ENCODE assay signal across 26 cellular contexts in the genomic region with DNA sequence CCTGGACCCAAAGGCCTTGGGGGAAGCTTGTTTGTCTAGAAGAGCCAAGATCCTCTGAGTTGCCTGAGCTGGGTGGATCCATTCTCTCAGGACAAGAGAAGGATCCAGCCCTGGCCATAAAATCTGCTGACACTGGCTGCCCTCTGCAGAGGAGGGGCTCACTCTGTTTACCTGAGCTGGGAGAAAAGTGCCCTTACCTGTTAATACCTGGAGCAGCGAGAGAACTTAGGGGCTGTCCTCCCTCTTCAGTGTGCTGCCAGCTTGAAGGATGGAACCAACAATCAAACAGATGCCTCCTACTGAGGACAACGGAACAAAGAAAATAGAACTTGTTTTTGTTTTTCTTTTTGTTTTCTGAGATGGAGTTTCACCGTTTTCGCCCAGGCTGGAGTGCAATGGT. TPM values are rescaled to one million over a fixed set of nuclear protein-coding genes. Genes with fewer than 3 reads are reported as not detected.
A peak's percentile ranks its signal among the peaks of the same experiment; 100 is the strongest.
DNase-seq lines count a peak whose midpoint lies in the region; ATAC-seq and TF ChIP-seq lines count a peak whose summit lies in the region.
"Had no signal": no experiment of that assay in that cellular context is flagged by ENCODE, and none has a peak within 500 bp of the region (broad histone marks: within the 10 kb centered on the region; RNA-seq: fewer than 3 reads in every experiment).

No MANE protein-coding gene starts in this region.

- H3K9me3 Mint-ChIP-seq in activated naive CD4-positive, alpha-beta T cell treated with anti-CD3 and anti-CD28 coated beads, Interleukin-2, amount 50 U/mL, for 24 hours: no peaks in the 10 kb centered on the region
- no peaks in the 10 kb centered on the region for H3K9me3 Mint-ChIP-seq in activated naive CD4-positive, alpha-beta T cell treated with anti-CD3 and anti-CD28 coated beads for 36 hours
- H3K9me3 Mint-ChIP-seq: CD4-positive, alpha-beta memory T cell; GM23338 had no signal

- no peak overlapping the region for H3K4me3 Mint-ChIP-seq in activated naive CD4-positive, alpha-beta T cell treated with anti-CD3 and anti-CD28 coated beads, Interleukin-2, amount 50 U/mL, for 24 hours
- no peak overlapping the region for H3K4me3 Mint-ChIP-seq in activated naive CD4-positive, alpha-beta T cell treated with anti-CD3 and anti-CD28 coated beads for 36 hours
- H3K4me3 Mint-ChIP-seq: CD4-positive, alpha-beta memory T cell; GM23338 had no signal

- H3K4ac ChIP-seq in mesenchymal stem cell (ENCODE audit: low read depth in 1 of 2, low read length in 2 of 2): no peak overlapping the region

- WGBS in mesenchymal stem cell: 94% methylated on average over 4 of the region's 4 CpGs
- WGBS in thyroid gland, 2 donors: 32 to 36% methylated on average over 4 of the region's 4 CpGs

- no peak overlapping the region for H3K18ac ChIP-seq in mesenchymal stem cell (ENCODE audit: low read depth in 1 of 2, low read length in 2 of 2)

- H3K27me3 Mint-ChIP-seq in activated naive CD4-positive, alpha-beta T cell treated with anti-CD3 and anti-CD28 coated beads, Interleukin-2, amount 50 U/mL, for 24 hours: peaks cover 41% of the 10 kb centered on the region
- peaks cover 25% of the 10 kb centered on the region for H3K27me3 Mint-ChIP-seq in activated naive CD4-positive, alpha-beta T cell treated with anti-CD3 and anti-CD28 coated beads for 36 hours (ENCODE audit: low read depth)

- no peak overlapping the region for H3K9ac ChIP-seq in mesenchymal stem cell (ENCODE audit: low read length)
- H3K9ac ChIP-seq: BLaER1 had no signal

- H3K9me3 ChIP-seq in ascending aorta (peaks cover 0 to 8% of the 10 kb centered on the region in 2 donors), mesenchymal stem cell (ENCODE audit: control insufficient read depth, low read length) (peaks cover 9% of the 10 kb centered on the region), thyroid gland (no peaks in the 10 kb centered on the region)
- H3K9me3 ChIP-seq: BLaER1, Peyer's patch had no signal

- H3K4me1 Mint-ChIP-seq in activated naive CD4-positive, alpha-beta T cell treated with anti-CD3 and anti-CD28 coated beads, Interleukin-2, amount 50 U/mL, for 24 hours: peaks cover 5% of the 10 kb centered on the region
- peaks cover 22% of the 10 kb centered on the region for H3K4me1 Mint-ChIP-seq in activated naive CD4-positive, alpha-beta T cell treated with anti-CD3 and anti-CD28 coated beads for 36 hours (ENCODE audit: low read depth)

- no peak overlapping the region for H4K8ac ChIP-seq in mesenchymal stem cell (ENCODE audit: low read length)

- H2BK15ac ChIP-seq in mesenchymal stem cell (ENCODE audit: low read depth, poor library complexity, severe bottlenecking): no peak overlapping the region

- no peak overlapping the region for H4K91ac ChIP-seq in mesenchymal stem cell (ENCODE audit: low read length)

- H3K27ac ChIP-seq in ascending aorta (peak overlapping the region; percentile 85 to 87), mesenchymal stem cell (ENCODE audit: low read length, poor library complexity, severe bottlenecking) (no peak overlapping the region), thyroid gland (peak overlapping the region; percentile 81 to 87 (median 84))
- H3K27ac ChIP-seq: 22Rv1, BLaER1, Peyer's patch had no signal

- no peaks in the 10 kb centered on the region for H3K27me3 ChIP-seq in ascending aorta
- H3K27me3 ChIP-seq in mesenchymal stem cell (ENCODE audit: control insufficient read depth in 1 of 2, insufficient read depth in 1 of 2, low read length in 2 of 2): no peaks in the 10 kb centered on the region
- H3K27me3 ChIP-seq in thyroid gland: no peaks in the 10 kb centered on the region
- H3K27me3 ChIP-seq: BLaER1, Peyer's patch had no signal

- H3K4me1 ChIP-seq in ascending aorta (peaks cover 9 to 40% of the 10 kb centered on the region in 2 donors), mesenchymal stem cell (ENCODE audit: control insufficient read depth, insufficient read depth, low read depth, low read length) (peaks cover 22% of the 10 kb centered on the region), thyroid gland (peaks cover 41 to 60% of the 10 kb centered on the region in 2 donors)
- H3K4me1 ChIP-seq: BLaER1, Peyer's patch had no signal

- peak overlapping the region; percentile 43 for H3K27ac Mint-ChIP-seq in activated naive CD4-positive, alpha-beta T cell treated with anti-CD3 and anti-CD28 coated beads, Interleukin-2, amount 50 U/mL, for 24 hours
- no peak overlapping the region for H3K27ac Mint-ChIP-seq in activated naive CD4-positive, alpha-beta T cell treated with anti-CD3 and anti-CD28 coated beads for 36 hours
- H3K27ac Mint-ChIP-seq: CD4-positive, alpha-beta memory T cell; GM23338 had no signal

- no peak for DNase-seq in activated naive CD4-positive, alpha-beta T cell treated with anti-CD3 and anti-CD28 coated beads for 36 hours
- DNase-seq in ascending aorta (ENCODE audit: low spot score in 2 of 2) (no peak), mesenchymal stem cell (no peak), thyroid gland (peak; percentile 52 to 56)
- no peak for DNase-seq in activated T-cell treated with anti-CD3 and anti-CD28 coated beads, Interleukin-2, amount 50 U/mL, for 48 hours
- DNase-seq in activated CD8-positive, alpha-beta memory T cell treated with anti-CD3 and anti-CD28 coated beads for 24 hours: no peak
- DNase-seq: ACHN; CD4-positive, alpha-beta memory T cell; HCEC 1CT; Kasumi-1; NCI-H1092; NCI-H1436; NCI-H187 treated with DMSO at 0.1 percent for 48 hours; NCI-H2227 treated with DMSO at 0.1 percent for 48 hours; NCI-H524; NCI-H774; NK-92 treated with Interleukin-12 subunit alpha and Interleukin-12 subunit beta, amount 100 ng/mL, for 24 hours; Right ventricle myocardium superior had no signal

- H2BK120ac ChIP-seq in mesenchymal stem cell (ENCODE audit: low read depth, low read length): no peak overlapping the region

- H2AK5ac ChIP-seq in mesenchymal stem cell (ENCODE audit: low read length, severe bottlenecking): peak overlapping the region; percentile 90

- no peak overlapping the region for H2BK5ac ChIP-seq in mesenchymal stem cell (ENCODE audit: low read depth, low read length, poor library complexity, severe bottlenecking)

- TF ChIP-seq POLR2A in thyroid gland (IDR thresholded peaks at IDR 0.05): peak in 1 of 2 donors; percentile 35

- CTCF ChIA-PET in activated naive CD4-positive, alpha-beta T cell treated with anti-CD3 and anti-CD28 coated beads for 36 hours (lab: Charles Lee): interaction anchor here (0.7 to 3.8 kb wide), 8 partner anchors 10 to 550 kb away, joined by 3 to 20 read pairs (median 4); no protein-coding TSS in a partner anchor

- no peak overlapping the region for H2BK12ac ChIP-seq in mesenchymal stem cell (ENCODE audit: low read length in 2 of 2)

- H3K36me3 ChIP-seq in ascending aorta (no peaks in the 10 kb centered on the region), mesenchymal stem cell (ENCODE audit: control insufficient read depth in 1 of 2, insufficient read depth in 2 of 2, low read depth in 1 of 2, low read length in 2 of 2) (no peaks in the 10 kb centered on the region), thyroid gland (no peaks in the 10 kb centered on the region)
- H3K36me3 ChIP-seq: BLaER1, Peyer's patch had no signal

- no peak overlapping the region for H3K4me2 ChIP-seq in mesenchymal stem cell (ENCODE audit: low read length, poor library complexity, severe bottlenecking)
- H3K4me2 ChIP-seq: BLaER1, GM23338 had no signal

- intact Hi-C loops in activated naive CD4-positive, alpha-beta T cell treated with anti-CD3 and anti-CD28 coated beads for 36 hours (cut with micrococcal nuclease): loop anchor here (10.0 kb wide), 1 partner anchor 251 kb away; no protein-coding TSS in a partner anchor
- intact Hi-C loops in ascending aorta (cut with DNase I) (no loop called here), thyroid gland (cut with DNase I) (no loop called here)

- no peaks in the 10 kb centered on the region for H3K79me1 ChIP-seq in mesenchymal stem cell (replicated peaks; ENCODE audit: low read length, poor library complexity, severe bottlenecking)

- no peak overlapping the region for H2AFZ ChIP-seq in mesenchymal stem cell (ENCODE audit: low read depth, low read length)
- H2AFZ ChIP-seq: GM23338 had no signal

- H3K4me3 ChIP-seq in ascending aorta (no peak overlapping the region), mesenchymal stem cell (ENCODE audit: insufficient read depth in 1 of 2, low read depth in 1 of 2, low read length in 2 of 2) (no peak overlapping the region), thyroid gland (replicated peaks in 1 of 3) (no peak overlapping the region)
- H3K4me3 ChIP-seq: BLaER1, GM23338, Peyer's patch had no signal

- H3K23ac ChIP-seq in mesenchymal stem cell (ENCODE audit: low read length in 2 of 2): no peak overlapping the region

- no peak for ATAC-seq in HG03520 (IDR thresholded peaks at IDR 0.05; ENCODE audit: unreplicated experiment)
- ATAC-seq: GM23338 had no signal

- H3K14ac ChIP-seq in mesenchymal stem cell (ENCODE audit: low read length in 2 of 2): no peak overlapping the region

- TF ChIP-seq CTCF in ascending aorta (IDR thresholded peaks at IDR 0.05): no peak
- TF ChIP-seq CTCF in thyroid gland (IDR thresholded peaks at IDR 0.05): no peak

- no peaks in the 10 kb centered on the region for H3K36me3 Mint-ChIP-seq in activated naive CD4-positive, alpha-beta T cell treated with anti-CD3 and anti-CD28 coated beads, Interleukin-2, amount 50 U/mL, for 24 hours
- H3K36me3 Mint-ChIP-seq in activated naive CD4-positive, alpha-beta T cell treated with anti-CD3 and anti-CD28 coated beads for 36 hours (ENCODE audit: low read depth): no peaks in the 10 kb centered on the region
- H3K36me3 Mint-ChIP-seq: CD4-positive, alpha-beta memory T cell had no signal

RNA-seq across cellular contexts. Expression of gene KRT7, which starts 7.3 kb away (rescaled TPM):
- total RNA-seq in activated naive CD4-positive, alpha-beta T cell treated with anti-CD3 and anti-CD28 coated beads for 36 hours: 1 to 10 TPM; 1.9 to 3.4 TPM
- total RNA-seq in ascending aorta (153 TPM), thyroid gland (100 to 1,000 TPM; 333 to 826 (median 460) TPM)
- polyA plus RNA-seq in mesenchymal stem cell (2013, experiment 1 of 2): 5.1 TPM
- 5.7 TPM for polyA plus RNA-seq in mesenchymal stem cell (2013, experiment 2 of 2)
- total RNA-seq: CD4-positive, alpha-beta memory T cell; G401; SK-MEL-5 had no signal
- polyA plus RNA-seq: CD4-positive, alpha-beta memory T cell had no signal

RNA-seq across cellular contexts. Expression of gene KRT80, which starts 33.9 kb away (rescaled TPM):
- not detected for total RNA-seq in activated naive CD4-positive, alpha-beta T cell treated with anti-CD3 and anti-CD28 coated beads for 36 hours
- not detected for total RNA-seq in ascending aorta
- polyA plus RNA-seq in mesenchymal stem cell (2013, experiment 1 of 2): 0.72 TPM
- polyA plus RNA-seq in mesenchymal stem cell (2013, experiment 2 of 2): 0.84 TPM
- total RNA-seq in thyroid gland: 1 to 10 TPM in 1 of 4 donors, under 1 TPM in 1, not detected in 2; 0.34 to 1.6 TPM
- total RNA-seq: CD4-positive, alpha-beta memory T cell; GM23338; Right ventricle myocardium superior had no signal
- polyA plus RNA-seq: CD4-positive, alpha-beta memory T cell; GM23338 had no signal

RNA-seq across cellular contexts. Expression of gene KRT86, which starts 48.7 kb away (rescaled TPM):
- total RNA-seq in activated naive CD4-positive, alpha-beta T cell treated with anti-CD3 and anti-CD28 coated beads for 36 hours: under 1 TPM in 1 of 2 experiments, not detected in 1; 0.15 TPM
- total RNA-seq in ascending aorta: 0.96 TPM
- 0.01 TPM for polyA plus RNA-seq in mesenchymal stem cell (2013, experiment 1 of 2)
- polyA plus RNA-seq in mesenchymal stem cell (2013, experiment 2 of 2): not detected
- 1 to 10 TPM in 1 of 4 donors, under 1 TPM in 3; 0.13 to 1.1 (median 0.42) TPM for total RNA-seq in thyroid gland
- total RNA-seq: CD4-positive, alpha-beta memory T cell; G401; GM23338; Peyer's patch; Right ventricle myocardium superior; SK-MEL-5 had no signal
- polyA plus RNA-seq: CD4-positive, alpha-beta memory T cell had no signal

Comparison
In these comparisons a context has a peak if more than half of its experiments do, and no peak if none do; other contexts are left out.
1. DNase-seq: peak in thyroid gland (2 of 2); none in activated naive CD4-positive, alpha-beta T cell treated with anti-CD3 and anti-CD28 coated beads for 36 hours (single experiment), ascending aorta (0 of 2), mesenchymal stem cell (single experiment), activated T-cell treated with anti-CD3 and anti-CD28 coated beads, Interleukin-2, amount 50 U/mL, for 48 hours (0 of 2) and activated CD8-positive, alpha-beta memory T cell treated with anti-CD3 and anti-CD28 coated beads for 24 hours (single experiment).
2. RNA of gene KRT7, which starts 7.3 kb away (total RNA-seq): 333 to 826 TPM in thyroid gland and 153 TPM in ascending aorta (single experiment); 1.9 to 3.4 TPM in activated naive CD4-positive, alpha-beta T cell treated with anti-CD3 and anti-CD28 coated beads for 36 hours; every median in the first group is over 10 times any median in the second.